18 cellular contexts compared by ENCODE assay signal in genomic region chr1:54798206-54798605, GRCh38. TPM values are rescaled to one million over a fixed set of nuclear protein-coding genes. Genes with fewer than 3 reads are reported as not detected.
DNase-seq lines count a peak whose midpoint lies in the region; ATAC-seq and TF ChIP-seq lines count a peak whose summit lies in the region.
"Had no signal": no experiment of that assay in that cellular context is flagged by ENCODE, and none has a peak within 500 bp of the region (broad histone marks: within the 10 kb centered on the region; RNA-seq: fewer than 3 reads in every experiment).

No MANE protein-coding gene starts in this region.

- CTCF ChIA-PET in CD4-positive, alpha-beta memory T cell (lab: Charles Lee; ENCODE audit: partially characterized antibody): interaction anchor here (0.6 kb wide), 1 partner anchor 430 kb away, joined by 3 read pairs; no protein-coding TSS in a partner anchor
- CTCF ChIA-PET in Calu3 (lab: Charles Lee): no interaction called here

- H3K27ac Mint-ChIP-seq in CD4-positive, alpha-beta memory T cell: peak overlapping the region in 6 of 7 donors; percentile 30 to 90 (median 74)
- H3K27ac Mint-ChIP-seq in Calu3 (ENCODE audit: unreplicated experiment): no peak overlapping the region
- H3K27ac Mint-ChIP-seq in natural killer cell treated with Interleukin-12 subunit alpha and Interleukin-12 subunit beta and Interleukin-15 and Interleukin-18, amount 100 ng/mL, for 72 hours: peak overlapping the region; percentile 91 to 96
- H3K27ac Mint-ChIP-seq: activated B cell treated with CpG ODN at 0.5 μM for 24 hours, B cell had no signal

- POLR2A ChIA-PET in CD4-positive, alpha-beta memory T cell (lab: Charles Lee; ENCODE audit: partially characterized antibody): no interaction called here

- H3K9ac ChIP-seq in colonic mucosa (ENCODE audit: low read depth in 2 of 2, low read length in 2 of 2): peak overlapping the region in 1 of 2 donors; percentile 60

- peaks cover 32 to 67% (median 52%) of the 10 kb centered on the region in 4 donors for H3K4me1 Mint-ChIP-seq in CD4-positive, alpha-beta memory T cell
- H3K4me1 Mint-ChIP-seq in Calu3 (ENCODE audit: low read depth, unreplicated experiment): peaks cover 82% of the 10 kb centered on the region
- peaks cover 62 to 63% of the 10 kb centered on the region in 2 donors for H3K4me1 Mint-ChIP-seq in natural killer cell treated with Interleukin-12 subunit alpha and Interleukin-12 subunit beta and Interleukin-15 and Interleukin-18, amount 100 ng/mL, for 72 hours (ENCODE audit: low read depth in 2 of 2)

- DNase-seq in CD4-positive, alpha-beta memory T cell: no peak
- DNase-seq in Calu3 (no peak), colonic mucosa (peak; percentile 69), ecto neural progenitor cell (ENCODE audit: low spot score) (no peak), germinal center (ENCODE audit: low spot score) (no peak)
- peak; percentile 42 for DNase-seq in natural killer cell treated with Interleukin-12 subunit alpha and Interleukin-12 subunit beta and Interleukin-15 and Interleukin-18, amount 100 ng/mL, for 72 hours (ENCODE audit: low spot score)
- DNase-seq: activated B cell treated with CpG ODN at 0.5 μM for 24 hours, cerebellar nuclear complex, DMS 273 treated with DMSO at 0.1 percent for 48 hours, foreskin melanocyte, GDM1, left ventricle myocardium inferior, NCI-H1930, Right ventricle myocardium superior had no signal

- no peaks in the 10 kb centered on the region for H3K27me3 Mint-ChIP-seq in CD4-positive, alpha-beta memory T cell
- H3K27me3 Mint-ChIP-seq in Calu3 (ENCODE audit: unreplicated experiment): no peaks in the 10 kb centered on the region
- H3K27me3 Mint-ChIP-seq in natural killer cell treated with Interleukin-12 subunit alpha and Interleukin-12 subunit beta and Interleukin-15 and Interleukin-18, amount 100 ng/mL, for 72 hours: no peaks in the 10 kb centered on the region
- H3K27me3 Mint-ChIP-seq: activated B cell treated with CpG ODN at 0.5 μM for 24 hours, B cell had no signal

- no peaks in the 10 kb centered on the region for H3K9me3 Mint-ChIP-seq in CD4-positive, alpha-beta memory T cell
- no peaks in the 10 kb centered on the region for H3K9me3 Mint-ChIP-seq in Calu3 (ENCODE audit: low read depth, unreplicated experiment)
- H3K9me3 Mint-ChIP-seq in natural killer cell treated with Interleukin-12 subunit alpha and Interleukin-12 subunit beta and Interleukin-15 and Interleukin-18, amount 100 ng/mL, for 72 hours: no peaks in the 10 kb centered on the region
- H3K9me3 Mint-ChIP-seq: activated B cell treated with CpG ODN at 0.5 μM for 24 hours had no signal

- no peaks in the 10 kb centered on the region for H3K9me3 ChIP-seq in CD4-positive, alpha-beta memory T cell (ENCODE audit: control insufficient read depth in 1 of 2, low read length in 2 of 2)
- H3K9me3 ChIP-seq in colonic mucosa: no peaks in the 10 kb centered on the region
- H3K9me3 ChIP-seq: left ventricle myocardium inferior, tibial nerve had no signal

- TF ChIP-seq CTCF in Calu3 (IDR thresholded peaks at IDR 0.05; ENCODE audit: unreplicated experiment): no peak
- no peak for TF ChIP-seq CTCF in colonic mucosa (IDR thresholded peaks at IDR 0.05)

- peaks cover 5% of the 10 kb centered on the region for H3K36me3 ChIP-seq in CD4-positive, alpha-beta memory T cell (ENCODE audit: insufficient read depth, low read length)
- no peaks in the 10 kb centered on the region for H3K36me3 ChIP-seq in colonic mucosa
- H3K36me3 ChIP-seq: left ventricle myocardium inferior, tibial nerve had no signal

- peak overlapping the region in 5 of 8 donors; percentile 6 to 91 (median 35) for H3K4me3 Mint-ChIP-seq in CD4-positive, alpha-beta memory T cell
- peak overlapping the region; percentile 4 for H3K4me3 Mint-ChIP-seq in Calu3 (ENCODE audit: low read depth, unreplicated experiment)
- H3K4me3 Mint-ChIP-seq in natural killer cell treated with Interleukin-12 subunit alpha and Interleukin-12 subunit beta and Interleukin-15 and Interleukin-18, amount 100 ng/mL, for 72 hours: peak overlapping the region; percentile 86

- intact Hi-C loops in CD4-positive, alpha-beta memory T cell (cut with micrococcal nuclease): no loop called here
- intact Hi-C loops in Calu3 (cut with micrococcal nuclease; ENCODE audit: unreplicated experiment) (loop anchor here (5.0 kb wide), 1 partner anchor 36 kb away; the partner anchor contains the start of gene PARS2), colonic mucosa (cut with DNase I) (no loop called here)

- H3K4me3 ChIP-seq in CD4-positive, alpha-beta memory T cell (ENCODE audit: low read length in 2 of 2): no peak overlapping the region
- H3K4me3 ChIP-seq in colonic mucosa: no peak overlapping the region
- H3K4me3 ChIP-seq: left ventricle myocardium inferior, tibial nerve had no signal

- no peaks in the 10 kb centered on the region for H3K27me3 ChIP-seq in CD4-positive, alpha-beta memory T cell (ENCODE audit: insufficient read depth, low read length)
- no peaks in the 10 kb centered on the region for H3K27me3 ChIP-seq in colonic mucosa

- no peak overlapping the region for H3K27ac ChIP-seq in CD4-positive, alpha-beta memory T cell (ENCODE audit: low read depth, low read length)
- peak overlapping the region; percentile 87 for H3K27ac ChIP-seq in colonic mucosa
- H3K27ac ChIP-seq: left ventricle myocardium inferior, tibial nerve had no signal

- peaks cover 29 to 43% of the 10 kb centered on the region in 2 donors for H3K36me3 Mint-ChIP-seq in CD4-positive, alpha-beta memory T cell
- peaks cover 33% of the 10 kb centered on the region for H3K36me3 Mint-ChIP-seq in Calu3 (ENCODE audit: insufficient read depth, unreplicated experiment)
- H3K36me3 Mint-ChIP-seq in natural killer cell treated with Interleukin-12 subunit alpha and Interleukin-12 subunit beta and Interleukin-15 and Interleukin-18, amount 100 ng/mL, for 72 hours: no peaks in the 10 kb centered on the region

- H3K4me1 ChIP-seq in CD4-positive, alpha-beta memory T cell (ENCODE audit: insufficient read depth, low read length): peaks cover 33% of the 10 kb centered on the region
- peaks cover 43% of the 10 kb centered on the region for H3K4me1 ChIP-seq in colonic mucosa

- BruUV-seq in Calu3 (replicated peaks; lab: Mats Ljungman, UMichigan): no TSS peak

- no peak for ATAC-seq in natural killer cell treated with Interleukin-12 subunit alpha and Interleukin-12 subunit beta and Interleukin-15 and Interleukin-18, amount 100 ng/mL, for 72 hours
- no peak for ATAC-seq in GM18868 (IDR thresholded peaks at IDR 0.05; ENCODE audit: unreplicated experiment)

RNA-seq across cellular contexts. Expression of gene TTC22, which starts 2.9 kb away (rescaled TPM):
- total RNA-seq in CD4-positive, alpha-beta memory T cell: 10 to 100 TPM; 18.6 to 19.0 TPM
- 1 to 10 TPM; 1.4 to 5.5 TPM for polyA plus RNA-seq in CD4-positive, alpha-beta memory T cell
- total RNA-seq in Calu3 (2022) (17.2 and 17.4 TPM in 2 replicates), colonic mucosa (10 to 100 TPM; 52.4 to 80.6 TPM)
- total RNA-seq in natural killer cell treated with Interleukin-12 subunit alpha and Interleukin-12 subunit beta and Interleukin-15 and Interleukin-18, amount 100 ng/mL, for 72 hours: 1 to 10 TPM; 1.5 to 2.1 TPM
- total RNA-seq: NCI-H460, Right ventricle myocardium superior, tibial nerve had no signal

RNA-seq across cellular contexts. Expression of gene PARS2, which starts 33.9 kb away (rescaled TPM):
- 1 to 10 TPM; 5.0 to 6.0 TPM for total RNA-seq in CD4-positive, alpha-beta memory T cell
- polyA plus RNA-seq in CD4-positive, alpha-beta memory T cell: 1 to 10 TPM in 1 of 2 donors, under 1 TPM in 1; 0.42 to 4.0 TPM
- total RNA-seq in Calu3 (2022) (9.0 and 10.0 TPM in 2 replicates), colonic mucosa (10 to 100 TPM; 11.1 to 11.2 TPM)
- 1 to 10 TPM; 4.6 to 4.9 TPM for total RNA-seq in natural killer cell treated with Interleukin-12 subunit alpha and Interleukin-12 subunit beta and Interleukin-15 and Interleukin-18, amount 100 ng/mL, for 72 hours

Comparison
In these comparisons a context has a peak if more than half of its experiments do, and no peak if none do; other contexts are left out.
1. DNase-seq: peak in colonic mucosa (single experiment) and natural killer cell treated with Interleukin-12 subunit alpha and Interleukin-12 subunit beta and Interleukin-15 and Interleukin-18, amount 100 ng/mL, for 72 hours (single experiment); none in CD4-positive, alpha-beta memory T cell (0 of 5), Calu3 (single experiment), ecto neural progenitor cell (single experiment) and germinal center (single experiment).
2. H3K4me3 Mint-ChIP-seq: peak in every context shown above with its lines; median percentile 86 in natural killer cell treated with Interleukin-12 subunit alpha and Interleukin-12 subunit beta and Interleukin-15 and Interleukin-18, amount 100 ng/mL, for 72 hours; 35 in CD4-positive, alpha-beta memory T cell; 4 in Calu3.